In the genomic region with DNA sequence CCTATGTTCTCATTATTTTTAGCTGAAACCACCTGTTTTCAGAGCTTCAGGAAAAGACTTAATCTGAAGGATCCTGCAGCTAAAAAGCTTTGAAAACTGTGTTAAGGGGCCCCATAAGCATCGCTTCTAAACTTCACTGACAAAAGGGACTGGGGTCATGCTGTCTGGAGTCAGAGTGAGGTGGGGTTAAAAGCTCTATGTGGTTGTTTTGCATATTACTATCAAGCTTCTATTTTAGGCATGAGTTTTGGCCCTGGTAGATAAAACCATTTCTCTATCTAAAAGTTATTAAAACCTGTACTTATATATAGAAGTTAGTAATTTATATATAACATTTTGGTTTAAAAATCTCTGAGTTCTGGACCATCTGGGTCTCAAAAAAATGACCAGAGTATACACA, we compare ENCODE assay signal across 21 cellular contexts.
"Had no signal": no experiment of that assay in that cellular context is flagged by ENCODE, and none has a peak within 500 bp of the region (broad histone marks: within the 10 kb centered on the region; RNA-seq: fewer than 3 reads in every experiment).

No MANE protein-coding gene starts in this region.

- H3K4me3 Mint-ChIP-seq: endodermal cell; natural killer cell treated with Interleukin-12 subunit alpha and Interleukin-12 subunit beta and Interleukin-15 and Interleukin-18, amount 100 ng/mL, for 72 hours; neural progenitor cell; stimulated activated naive CD8-positive, alpha-beta T cell treated with anti-CD3 and anti-CD28 coated beads, Interleukin-15, amount 100 ng/mL, for 72 hours had no signal

- H3K4me1 Mint-ChIP-seq: stimulated activated naive CD8-positive, alpha-beta T cell treated with anti-CD3 and anti-CD28 coated beads, Interleukin-15, amount 100 ng/mL, for 72 hours had no signal

- H3K36me3 ChIP-seq: vagina had no signal

- H3K4me2 ChIP-seq: neural progenitor cell, smooth muscle cell had no signal

- H3K4me1 ChIP-seq: foreskin keratinocyte, neural progenitor cell, tibial nerve, upper lobe of right lung, vagina had no signal

- H3K9me3 Mint-ChIP-seq: endodermal cell; natural killer cell treated with Interleukin-12 subunit alpha and Interleukin-12 subunit beta and Interleukin-15 and Interleukin-18, amount 100 ng/mL, for 72 hours; neural progenitor cell; stimulated activated naive CD8-positive, alpha-beta T cell treated with anti-CD3 and anti-CD28 coated beads, Interleukin-15, amount 100 ng/mL, for 72 hours had no signal

- H3K27ac Mint-ChIP-seq: natural killer cell treated with Interleukin-12 subunit alpha and Interleukin-12 subunit beta and Interleukin-15 and Interleukin-18, amount 100 ng/mL, for 72 hours; neural progenitor cell; progenitor cell of endocrine pancreas; stimulated activated naive CD8-positive, alpha-beta T cell treated with anti-CD3 and anti-CD28 coated beads, Interleukin-15, amount 100 ng/mL, for 72 hours had no signal

- H3K4me3 ChIP-seq: coronary artery, neural progenitor cell, pancreas, smooth muscle cell, testis, tibial nerve, upper lobe of right lung, vagina had no signal

- H3K9me3 ChIP-seq: pancreas, testis, tibial nerve, upper lobe of right lung, vagina had no signal

- DNase-seq: effector CD4-positive, alpha-beta T cell; endodermal cell; erythroblast; foreskin keratinocyte; head of caudate nucleus; hippocampal formation; kidney glomerular epithelial cell; occipital lobe; pancreas; right cardiac atrium; stimulated activated CD4-positive, alpha-beta T cell treated with anti-CD3 and anti-CD28 coated beads, Interleukin-2, amount 100 ng/mL, for 48 hours; stimulated activated naive CD8-positive, alpha-beta T cell treated with anti-CD3 and anti-CD28 coated beads, Interleukin-15, amount 100 ng/mL, for 72 hours; testis; upper lobe of right lung had no signal

- H3K27ac ChIP-seq: coronary artery, foreskin keratinocyte, neural progenitor cell, pancreas, testis, tibial nerve, upper lobe of right lung, vagina had no signal

- H2AFZ ChIP-seq: neural progenitor cell had no signal

- H3K27me3 Mint-ChIP-seq: natural killer cell treated with Interleukin-12 subunit alpha and Interleukin-12 subunit beta and Interleukin-15 and Interleukin-18, amount 100 ng/mL, for 72 hours; progenitor cell of endocrine pancreas; stimulated activated naive CD8-positive, alpha-beta T cell treated with anti-CD3 and anti-CD28 coated beads, Interleukin-15, amount 100 ng/mL, for 72 hours had no signal

- ATAC-seq: foreskin keratinocyte; natural killer cell treated with Interleukin-12 subunit alpha and Interleukin-12 subunit beta and Interleukin-15 and Interleukin-18, amount 100 ng/mL, for 72 hours; pancreas; right cardiac atrium; stimulated activated naive CD8-positive, alpha-beta T cell treated with anti-CD3 and anti-CD28 coated beads, Interleukin-15, amount 100 ng/mL, for 72 hours; upper lobe of right lung had no signal
